13 cellular contexts compared by ENCODE assay signal in the genomic region with DNA sequence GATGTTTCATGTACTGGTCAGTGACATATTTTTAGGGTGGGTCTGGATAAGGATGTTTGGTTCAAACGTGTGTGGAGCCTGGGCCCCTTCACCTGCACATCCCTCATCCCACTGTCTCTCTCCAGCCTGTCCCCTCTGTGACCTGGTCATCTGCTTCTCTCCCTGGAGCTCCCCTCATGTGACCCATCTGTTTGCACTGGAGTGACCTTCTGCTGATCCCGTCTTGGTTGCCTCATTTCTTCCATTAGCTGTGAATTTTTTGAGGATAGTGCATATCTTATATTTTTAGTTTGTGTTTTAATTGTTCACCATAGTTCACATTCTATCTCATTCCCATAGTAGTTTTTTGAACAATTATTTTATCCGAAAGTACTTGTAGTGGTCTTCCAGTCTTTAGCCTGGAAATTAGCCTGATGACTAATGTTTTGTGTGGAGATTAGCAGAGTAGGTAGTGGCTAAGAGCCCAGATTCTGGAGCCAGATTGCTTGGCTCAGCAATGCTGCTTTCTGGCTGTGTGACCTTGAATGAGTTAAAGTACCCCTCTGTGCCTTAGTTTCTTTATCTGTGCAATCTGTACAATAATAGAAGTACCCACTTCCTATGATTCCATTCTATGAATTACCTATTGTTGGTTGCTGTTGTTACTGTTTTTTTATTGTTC.
DNase-seq lines count a peak whose midpoint lies in the region; ATAC-seq and TF ChIP-seq lines count a peak whose summit lies in the region.
"Had no signal": no experiment of that assay in that cellular context is flagged by ENCODE, and none has a peak within 500 bp of the region (broad histone marks: within the 10 kb centered on the region; RNA-seq: fewer than 3 reads in every experiment).

No MANE protein-coding gene starts in this region.

- H3K4me3 ChIP-seq in fibroblast of the aortic adventitia (ENCODE audit: low read depth, low read length) (no peak overlapping the region), retinal pigment epithelial cell (ENCODE audit: low read length) (no peak overlapping the region)
- H3K4me3 ChIP-seq: HAP-1, skin epidermis had no signal

- TF ChIP-seq CTCF in fibroblast of the aortic adventitia (IDR thresholded peaks at IDR 0.05; ENCODE audit: insufficient read depth, low read length) (no peak), retinal pigment epithelial cell (conservative IDR thresholded peaks at IDR 0.05; ENCODE audit: low read depth, low read length) (no peak)

- peak; percentile 59 for DNase-seq in AG20443 (ENCODE audit: low spot score)
- peak; percentile 32 for DNase-seq in amniotic epithelial cell (ENCODE audit: low read depth)
- peak; percentile 93 for DNase-seq in fibroblast of the aortic adventitia (ENCODE audit: low read depth)
- DNase-seq in retinal pigment epithelial cell (ENCODE audit: low read depth), result peak; percentile 90
- DNase-seq in stimulated activated CD4-positive, alpha-beta T cell treated with anti-CD3 and anti-CD28 coated beads, Interleukin-2, amount 100 ng/mL, for 48 hours, result no peak
- DNase-seq: activated CD8-positive, alpha-beta memory T cell treated with anti-CD3 and anti-CD28 coated beads, Interleukin-2, amount 50 U/mL, for 4 hours; naive thymus-derived CD4-positive, alpha-beta T cell; NCI-H2107 had no signal

- ATAC-seq in HG03196 (IDR thresholded peaks at IDR 0.05; ENCODE audit: unreplicated experiment), result no peak
- ATAC-seq in HG02938 (IDR thresholded peaks at IDR 0.05; ENCODE audit: unreplicated experiment), result no peak
- ATAC-seq in GM18498 (IDR thresholded peaks at IDR 0.05; ENCODE audit: unreplicated experiment), result no peak
- ATAC-seq: naive thymus-derived CD4-positive, alpha-beta T cell had no signal

Comparison
In these comparisons a context has a peak if more than half of its experiments do, and no peak if none do; other contexts are left out.
1. DNase-seq: peak in AG20443 (single experiment), amniotic epithelial cell (single experiment), fibroblast of the aortic adventitia (single experiment) and retinal pigment epithelial cell (single experiment); none in stimulated activated CD4-positive, alpha-beta T cell treated with anti-CD3 and anti-CD28 coated beads, Interleukin-2, amount 100 ng/mL, for 48 hours (0 of 2).